10 cellular contexts compared by ENCODE assay signal in the genomic region with DNA sequence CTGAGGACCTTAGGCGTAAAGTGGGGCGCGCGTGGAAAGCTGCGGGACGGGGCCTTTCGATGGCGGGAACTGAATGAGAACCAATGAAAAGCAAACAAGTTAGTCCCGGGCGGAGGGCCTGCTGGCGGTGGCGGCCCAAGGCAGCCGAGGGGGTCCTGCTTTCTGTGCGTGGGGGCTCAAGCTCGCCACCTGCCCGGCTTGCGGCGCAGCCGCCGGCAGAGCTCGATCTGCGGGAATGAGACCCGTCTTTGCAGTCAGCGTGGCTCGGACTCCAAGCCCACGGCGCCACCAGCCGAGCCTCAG. TPM values are rescaled to one million over a fixed set of nuclear protein-coding genes. Genes with fewer than 3 reads are reported as not detected.
DNase-seq lines count a peak whose midpoint lies in the region; ATAC-seq and TF ChIP-seq lines count a peak whose summit lies in the region.
"Had no signal": no experiment of that assay in that cellular context is flagged by ENCODE, and none has a peak within 500 bp of the region (broad histone marks: within the 10 kb centered on the region; RNA-seq: fewer than 3 reads in every experiment).

No MANE protein-coding gene starts in this region.

- H3K9ac ChIP-seq in SK-N-SH: no peak overlapping the region

- no peak for TF ChIP-seq POLR2A in stomach (IDR thresholded peaks at IDR 0.05)

- H4K20me1 ChIP-seq in SK-N-SH (ENCODE audit: insufficient read depth): peaks cover 34% of the 10 kb centered on the region

- CTCF ChIA-PET in SK-N-SH (lab: Yijun Ruan, JAX): interaction anchor here (0.7 to 10.4 kb wide), 9 partner anchors 9 to 723 kb away, joined by 3 to 142 read pairs (median 4); no protein-coding TSS in a partner anchor

- POLR2A ChIA-PET in SK-N-SH (lab: Yijun Ruan, JAX): no interaction called here

- H3K27ac ChIP-seq in SK-N-SH (ENCODE audit: low read depth in 2 of 2, low read length in 1 of 2): no peak overlapping the region
- peak overlapping the region in 3 of 5 donors; percentile 43 to 78 (median 68) for H3K27ac ChIP-seq in stomach
- H3K27ac ChIP-seq: 22Rv1 had no signal

- H2AFZ ChIP-seq in SK-N-SH (ENCODE audit: low read depth): no peak overlapping the region

- H3K27me3 ChIP-seq in SK-N-SH (ENCODE audit: insufficient read depth): peaks cover 6% of the 10 kb centered on the region; the same call in 1 of the 2 replicates
- peaks cover 43% of the 10 kb centered on the region for H3K27me3 ChIP-seq in kidney epithelial cell (ENCODE audit: control insufficient read depth, insufficient read depth, low read length)
- peaks cover 0 to 62% (median 43%) of the 10 kb centered on the region in 3 donors for H3K27me3 ChIP-seq in stomach

- intact Hi-C loops in stomach (cut with DNase I; ENCODE audit: low total_unique reads): loop anchor here (5.0 kb wide), 2 partner anchors 698 to 713 kb away; no protein-coding TSS in a partner anchor

- H3K9me2 ChIP-seq in SK-N-SH: no peaks in the 10 kb centered on the region

- no peak for ATAC-seq in SK-N-SH treated with all-trans-retinoic acid at 6 μM for 48 hours

- TF ChIP-seq CTCF in SK-N-SH (IDR thresholded peaks at IDR 0.05) (no peak), astrocyte of the cerebellum (IDR thresholded peaks at IDR 0.05; ENCODE audit: low read depth, low read length, missing control alignments) (no peak), kidney epithelial cell (IDR thresholded peaks at IDR 0.05; ENCODE audit: insufficient read depth, low read length, poor library complexity, severe bottlenecking) (no peak), stomach (IDR thresholded peaks at IDR 0.05) (no peak)

- TF ChIP-seq RAD21 in SK-N-SH (IDR thresholded peaks at IDR 0.05; ENCODE audit: low read length): no peak

- TF ChIP-seq EP300 in SK-N-SH (IDR thresholded peaks at IDR 0.05; ENCODE audit: borderline replicate concordance in 1 of 2, low read depth in 1 of 2, low read length in 1 of 2): no peak
- TF ChIP-seq EP300 in stomach (IDR thresholded peaks at IDR 0.05): no peak

- DNase-seq in SK-N-SH (no peak), astrocyte of the cerebellum (ENCODE audit: low read depth) (no peak), kidney epithelial cell (ENCODE audit: low read depth) (no peak), stomach (peak; percentile 24), NCI-H128 (lab: John Stamatoyannopoulos, UW; ENCODE audit: unreplicated experiment) (no peak), iPS-NIHi7 (ENCODE audit: extremely low spot score) (no peak)
- DNase-seq in activated naive CD4-positive, alpha-beta T cell treated with Interleukin-2 at 50 U/mL for 16 hours: no peak
- DNase-seq: NCI-H1694 treated with DMSO at 0.1 percent for 48 hours had no signal

- in situ Hi-C loops in astrocyte of the cerebellum (cut with HindIII; ENCODE audit: low sequenced_read_pairs): no loop called here

- no peak overlapping the region; a peak in 1 of 4 replicates for H3K4me3 ChIP-seq in SK-N-SH (ENCODE audit: low read depth in 2 of 2, low read length in 1 of 2)
- peak overlapping the region; percentile 49 for H3K4me3 ChIP-seq in astrocyte of the cerebellum (ENCODE audit: low read depth, low read length)
- peak overlapping the region; percentile 17 for H3K4me3 ChIP-seq in kidney epithelial cell (ENCODE audit: low read depth, low read length)
- peak overlapping the region; percentile 56 to 71 (median 65) for H3K4me3 ChIP-seq in stomach

- 13% methylated on average over 26 of the region's 28 CpGs for WGBS in SK-N-SH (ENCODE audit: low lambda C conversion rate)
- WGBS in stomach, 5 donors: 6 to 41% (median 9%) methylated on average over 21 to 28 of the region's 28 CpGs

- H3K36me3 ChIP-seq in SK-N-SH (replicated peaks in 1 of 2; ENCODE audit: control insufficient read depth in 1 of 2, insufficient read depth in 2 of 2, low read length in 1 of 2) (no peaks in the 10 kb centered on the region), kidney epithelial cell (ENCODE audit: control insufficient read depth, insufficient read depth, low read length) (no peaks in the 10 kb centered on the region), stomach (no peaks in the 10 kb centered on the region)

- no peaks in the 10 kb centered on the region for H3K9me3 ChIP-seq in SK-N-SH
- no peaks in the 10 kb centered on the region for H3K9me3 ChIP-seq in stomach

- H3K4me1 ChIP-seq in SK-N-SH (ENCODE audit: control insufficient read depth in 1 of 2, insufficient read depth in 2 of 2, low read depth in 1 of 2, low read length in 1 of 2) (peaks cover 0 to 8% of the 10 kb centered on the region in 2 experiments; a peak in 1 of 4 replicates), stomach (peaks cover 16 to 50% (median 33%) of the 10 kb centered on the region in 4 donors)

- no peaks in the 10 kb centered on the region for H3F3A ChIP-seq in SK-N-SH (replicated peaks; ENCODE audit: insufficient read depth)

- H3K4me2 ChIP-seq in SK-N-SH: peak overlapping the region; percentile 70; the same call in 1 of the 2 replicates

- H3K79me2 ChIP-seq in SK-N-SH (ENCODE audit: insufficient read depth): peaks cover 44% of the 10 kb centered on the region

TF ChIP-seq in SK-N-SH, 30 proteins besides CTCF, POLR2A, EP300 and RAD21 (continues in another document):
- TF ChIP-seq JUND (IDR thresholded peaks at IDR 0.05): no peak
- no peak for TF ChIP-seq MEF2A (IDR thresholded peaks at IDR 0.05; ENCODE audit: borderline replicate concordance, low read depth)
- TF ChIP-seq NFIC (IDR thresholded peaks at IDR 0.05; ENCODE audit: borderline replicate concordance): no peak
- no peak for TF ChIP-seq TEAD4 (IDR thresholded peaks at IDR 0.05; ENCODE audit: borderline replicate concordance, insufficient read depth)
- no peak for TF ChIP-seq SMC3 (IDR thresholded peaks at IDR 0.05; ENCODE audit: low read depth, low read length)
- TF ChIP-seq ZBTB33 (IDR thresholded peaks at IDR 0.05; ENCODE audit: borderline replicate concordance, low read depth): no peak
- no peak for TF ChIP-seq GABPA (IDR thresholded peaks at IDR 0.05; ENCODE audit: low read depth)
- TF ChIP-seq CHD2 (IDR thresholded peaks at IDR 0.05; ENCODE audit: low read length, partially characterized antibody): no peak

TF ChIP-seq in SK-N-SH treated with all-trans-retinoic acid at 6 μM for 48 hours, 23 proteins besides CTCF, POLR2A, EP300 and RAD21:
- TF ChIP-seq TCF4 (CRISPR knock-in tag; IDR thresholded peaks at IDR 0.05; ENCODE audit: borderline replicate concordance) (no peak), GLIS3 (CRISPR knock-in tag; IDR thresholded peaks at IDR 0.05) (no peak), BACH2 (CRISPR knock-in tag; IDR thresholded peaks at IDR 0.05; ENCODE audit: borderline replicate concordance) (no peak), ESRRG (CRISPR knock-in tag; IDR thresholded peaks at IDR 0.05) (no peak), ZFP3 (CRISPR knock-in tag; IDR thresholded peaks at IDR 0.05) (no peak), SNAI2 (CRISPR knock-in tag; IDR thresholded peaks at IDR 0.05) (no peak), ZFP30 (CRISPR knock-in tag; IDR thresholded peaks at IDR 0.05) (no peak), ZC3H10 (CRISPR knock-in tag; IDR thresholded peaks at IDR 0.05) (no peak), PPARA (CRISPR knock-in tag; IDR thresholded peaks at IDR 0.05; ENCODE audit: borderline replicate concordance) (no peak), ZNF8 (CRISPR knock-in tag; IDR thresholded peaks at IDR 0.05) (no peak)
- TF ChIP-seq, protein P1, sequence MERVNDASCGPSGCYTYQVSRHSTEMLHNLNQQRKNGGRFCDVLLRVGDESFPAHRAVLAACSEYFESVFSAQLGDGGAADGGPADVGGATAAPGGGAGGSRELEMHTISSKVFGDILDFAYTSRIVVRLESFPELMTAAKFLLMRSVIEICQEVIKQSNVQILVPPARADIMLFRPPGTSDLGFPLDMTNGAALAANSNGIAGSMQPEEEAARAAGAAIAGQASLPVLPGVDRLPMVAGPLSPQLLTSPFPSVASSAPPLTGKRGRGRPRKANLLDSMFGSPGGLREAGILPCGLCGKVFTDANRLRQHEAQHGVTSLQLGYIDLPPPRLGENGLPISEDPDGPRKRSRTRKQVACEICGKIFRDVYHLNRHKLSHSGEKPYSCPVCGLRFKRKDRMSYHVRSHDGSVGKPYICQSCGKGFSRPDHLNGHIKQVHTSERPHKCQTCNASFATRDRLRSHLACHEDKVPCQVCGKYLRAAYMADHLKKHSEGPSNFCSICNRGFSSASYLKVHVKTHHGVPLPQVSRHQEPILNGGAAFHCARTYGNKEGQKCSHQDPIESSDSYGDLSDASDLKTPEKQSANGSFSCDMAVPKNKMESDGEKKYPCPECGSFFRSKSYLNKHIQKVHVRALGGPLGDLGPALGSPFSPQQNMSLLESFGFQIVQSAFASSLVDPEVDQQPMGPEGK (CRISPR knock-in tag; IDR thresholded peaks at IDR 0.05; ENCODE audit: borderline replicate concordance): no peak
- TF ChIP-seq, protein P2, sequence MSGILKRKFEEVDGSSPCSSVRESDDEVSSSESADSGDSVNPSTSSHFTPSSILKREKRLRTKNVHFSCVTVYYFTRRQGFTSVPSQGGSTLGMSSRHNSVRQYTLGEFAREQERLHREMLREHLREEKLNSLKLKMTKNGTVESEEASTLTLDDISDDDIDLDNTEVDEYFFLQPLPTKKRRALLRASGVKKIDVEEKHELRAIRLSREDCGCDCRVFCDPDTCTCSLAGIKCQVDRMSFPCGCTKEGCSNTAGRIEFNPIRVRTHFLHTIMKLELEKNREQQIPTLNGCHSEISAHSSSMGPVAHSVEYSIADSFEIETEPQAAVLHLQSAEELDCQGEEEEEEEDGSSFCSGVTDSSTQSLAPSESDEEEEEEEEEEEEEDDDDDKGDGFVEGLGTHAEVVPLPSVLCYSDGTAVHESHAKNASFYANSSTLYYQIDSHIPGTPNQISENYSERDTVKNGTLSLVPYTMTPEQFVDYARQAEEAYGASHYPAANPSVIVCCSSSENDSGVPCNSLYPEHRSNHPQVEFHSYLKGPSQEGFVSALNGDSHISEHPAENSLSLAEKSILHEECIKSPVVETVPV (CRISPR knock-in tag; IDR thresholded peaks at IDR 0.05): no peak

RNA-seq across cellular contexts. Expression of gene CXCL12, which starts 0.5 kb away (rescaled TPM):
- polyA plus RNA-seq in SK-N-SH (2012; rRNA removed) (4.1 and 4.7 TPM in 2 replicates), stomach (10 to 100 TPM in 2 of 3 donors, 1 to 10 TPM in 1; 10.0 to 15.4 (median 11.6) TPM)
- polyA plus RNA-seq in SK-N-SH (2012; cell fraction: cytosol; rRNA removed): 4.4 and 5.7 TPM in 2 replicates
- polyA plus RNA-seq in SK-N-SH (2012; cell fraction: nucleus; rRNA removed): 3.6 and 4.6 TPM in 2 replicates
- total RNA-seq in kidney epithelial cell (13.0 and 13.5 TPM in 2 replicates), stomach (10 to 100 TPM in 4 of 5 donors, 1 to 10 TPM in 1; 5.8 to 52.3 (median 14.2) TPM)

Comparison
In these comparisons a context has a peak if more than half of its experiments do, and no peak if none do; other contexts are left out.
1. H3K27ac ChIP-seq: peak in stomach (3 of 5); none in SK-N-SH (0 of 2).
2. H3K4me3 ChIP-seq: peak in astrocyte of the cerebellum (single experiment), kidney epithelial cell (single experiment) and stomach (4 of 4); none in SK-N-SH (0 of 2).